Comparison of ENCODE assay signal across 8 cellular contexts in genomic region chr1:248837794-248838356, GRCh38. TPM values are rescaled to one million over a fixed set of nuclear protein-coding genes. Genes with fewer than 3 reads are reported as not detected.
DNase-seq lines count a peak whose midpoint lies in the region; ATAC-seq and TF ChIP-seq lines count a peak whose summit lies in the region.

Gene ZNF672, plus strand, starts transcription at chr1:248838224. Its CDS starts 9,051 bp downstream, at chr1:248847275.

- DNase-seq in GM13977 (ENCODE audit: low spot score) = peak; percentile 96
- peak; percentile 100 for DNase-seq in NCI-H146 (lab: John Stamatoyannopoulos, UW)
- peak; percentile 85 to 94 (median 91) for DNase-seq in T-cell
- peak; percentile 100 for DNase-seq in adipocyte (ENCODE audit: low read depth)
- DNase-seq in cardiac muscle cell (ENCODE audit: low read depth in 1 of 2, low spot score in 1 of 2) = peak; percentile 99
- DNase-seq in pons (ENCODE audit: low spot score) = peak; percentile 99
- DNase-seq in transverse colon = peak; percentile 98

- peak within 1 kb of the TSS; percentile 85 for H3K4me3 ChIP-seq in adipocyte (ENCODE audit: low read length)
- H3K4me3 ChIP-seq in cardiac muscle cell = peak within 1 kb of the TSS; percentile 89
- peak within 1 kb of the TSS; percentile 52 to 97 (median 82) for H3K4me3 ChIP-seq in transverse colon

- POLR2A ChIA-PET in T-cell (lab: Charles Lee) = interaction anchor here (0.5 to 1.4 kb wide), 9 partner anchors 9 to 76 kb away, joined by 3 to 11 read pairs (median 3); partner anchors contain the start of genes SH3BP5L (in 1 of the 2) and ZNF692 (in 1 of the 2)

- TF ChIP-seq CTCF in GM13977 (IDR thresholded peaks at IDR 0.05; ENCODE audit: extremely low read depth, insufficient read depth, missing control alignments) = no peak
- no peak for TF ChIP-seq CTCF in cardiac muscle cell (IDR thresholded peaks at IDR 0.05; ENCODE audit: low read depth, low read length)
- TF ChIP-seq CTCF in transverse colon (IDR thresholded peaks at IDR 0.05) = peak in 2 of 5 experiments; percentile 20 to 21

- peaks cover 0 to 4% of the 10 kb centered on the region in 2 donors for H3K27me3 Mint-ChIP-seq in T-cell

- H3K27me3 ChIP-seq in adipocyte (replicated peaks; ENCODE audit: control insufficient read depth, insufficient read depth, low read length) (no peaks in the 10 kb centered on the region), cardiac muscle cell (no peaks in the 10 kb centered on the region), transverse colon (no peaks in the 10 kb centered on the region)

- peaks cover 27 to 36% (median 29%) of the 10 kb centered on the region in 3 donors for H3K4me1 Mint-ChIP-seq in T-cell

- H3K27ac ChIP-seq in cardiac muscle cell (peak within 1 kb of the TSS; percentile 99), transverse colon (peak within 1 kb of the TSS; percentile 95 to 100 (median 98))

- CTCF ChIA-PET in T-cell (lab: Charles Lee) = interaction anchor here (0.8 to 2.3 kb wide), 6 partner anchors 9 to 89 kb away, joined by 3 to 14 read pairs (median 4); partner anchors contain the start of genes SH3BP5L (in 1 of the 2) and ZNF692 (in 1 of the 2)

- intact Hi-C loops in transverse colon (cut with DNase I; ENCODE audit: low total_unique reads) = loop anchor here (2.0 kb wide), 1 partner anchor 21 kb away; the partner anchor contains the start of gene ZNF692

- in situ Hi-C loops in GM13977 (cut with MboI; ENCODE audit: low pct_unique_long_range_greater_than_20kb, low sequenced_read_pairs, unreplicated experiment) (no loop called here), transverse colon (cut with MboI; ENCODE audit: low pct_ligation_motif_present in 1 of 4, low pct_unique_long_range_greater_than_20kb in 1 of 4, low sequenced_read_pairs in 3 of 4) (no loop called here)

- ATAC-seq in HG02870 (IDR thresholded peaks at IDR 0.05; ENCODE audit: unreplicated experiment) = peak; percentile 77
- ATAC-seq in T-cell (replicated peaks in 1 of 4) = peak; percentile 86 to 90 (median 86)

- H3K36me3 ChIP-seq in adipocyte (ENCODE audit: control insufficient read depth, insufficient read depth, low read length, severe bottlenecking) (no peaks in the 10 kb centered on the region), cardiac muscle cell (no peaks in the 10 kb centered on the region), transverse colon (no peaks in the 10 kb centered on the region)

- no peak for TF ChIP-seq EP300 in transverse colon (IDR thresholded peaks at IDR 0.05; ENCODE audit: low read depth)

- H3K9me3 ChIP-seq in adipocyte (ENCODE audit: control insufficient read depth, low read length) (no peaks in the 10 kb centered on the region), cardiac muscle cell (ENCODE audit: low read depth) (no peaks in the 10 kb centered on the region), transverse colon (no peaks in the 10 kb centered on the region)

- H3K9me3 Mint-ChIP-seq in T-cell = no peaks in the 10 kb centered on the region

- H3K36me3 Mint-ChIP-seq in T-cell = no peaks in the 10 kb centered on the region

- peak within 1 kb of the TSS; percentile 95 to 99 for H3K27ac Mint-ChIP-seq in T-cell

- peak within 1 kb of the TSS; percentile 95 for H3K9ac ChIP-seq in adipocyte (ENCODE audit: low read length)

- peak; percentile 95 for TF ChIP-seq POLR2A in transverse colon (IDR thresholded peaks at IDR 0.05)

- WGBS in transverse colon (ENCODE audit: low coverage in 1 of 2), 2 donors = 0% methylated on average over 30 of the region's 48 CpGs; no CpG with 5 or more reads in 1 of the 2 donors

- H3K4me1 ChIP-seq in adipocyte (ENCODE audit: control insufficient read depth, insufficient read depth, low read length) (peaks cover 42% of the 10 kb centered on the region), cardiac muscle cell (ENCODE audit: low read depth) (peaks cover 8% of the 10 kb centered on the region), transverse colon (peaks cover 14 to 31% (median 20%) of the 10 kb centered on the region in 4 donors)

- H3K4me3 Mint-ChIP-seq in T-cell = no peak within 1 kb of the TSS

RNA-seq across cellular contexts. Expression of gene ZNF672, which starts in this region (rescaled TPM):
- total RNA-seq in T-cell (10 to 100 TPM; 27.7 to 46.7 (median 42.1) TPM), cardiac muscle cell (66.3 and 72.5 TPM in 2 replicates), transverse colon (10 to 100 TPM; 34.8 to 53.1 (median 44.7) TPM)
- polyA plus RNA-seq in cardiac muscle cell = 56.1 and 59.2 TPM in 2 replicates

Comparison
In these comparisons a context has a peak if more than half of its experiments do, and no peak if none do; other contexts are left out.
1. Peak in every context shown above with its lines: DNase-seq, ATAC-seq, H3K4me3 ChIP-seq and H3K27ac ChIP-seq.